Comparison of ENCODE assay signal across 8 cellular contexts in genomic region chr17:48724241-48725004, GRCh38. TPM values are rescaled to one million over a fixed set of nuclear protein-coding genes. Genes with fewer than 3 reads are reported as not detected.
A peak's percentile ranks its signal among the peaks of the same experiment; 100 is the strongest.
DNase-seq lines count a peak whose midpoint lies in the region; ATAC-seq and TF ChIP-seq lines count a peak whose summit lies in the region.

No MANE protein-coding gene starts in this region.

- H3K27me3 ChIP-seq in BLaER1 treated with 17β-estradiol and CSF1 and Interleukin-3, amounts not matched to agents 10 nM and 100 nM, result peaks cover 100% of the 10 kb centered on the region in 11 experiments
- no peaks in the 10 kb centered on the region for H3K27me3 ChIP-seq in OCI-LY1 (ENCODE audit: insufficient read depth, low read length)

- H3K27ac Mint-ChIP-seq in naive thymus-derived CD8-positive, alpha-beta T cell, result peak overlapping the region in 1 of 10 donors; percentile 48

- H3K36me3 ChIP-seq in BLaER1 treated with 17β-estradiol and CSF1 and Interleukin-3, amounts not matched to agents 10 nM and 100 nM, result no peaks in the 10 kb centered on the region
- H3K36me3 ChIP-seq in OCI-LY1 (ENCODE audit: insufficient read depth, low read length), result no peaks in the 10 kb centered on the region

- ATAC-seq in HG02610 (IDR thresholded peaks at IDR 0.05; ENCODE audit: unreplicated experiment) (peak; percentile 46), GM21447 (IDR thresholded peaks at IDR 0.05; ENCODE audit: unreplicated experiment) (no peak)
- ATAC-seq in naive thymus-derived CD8-positive, alpha-beta T cell, result peak; percentile 75 to 77

- H2AFZ ChIP-seq in OCI-LY1 (ENCODE audit: low read length), result no peak overlapping the region

- H3K27ac ChIP-seq in BLaER1 treated with 17β-estradiol and CSF1 and Interleukin-3, amounts not matched to agents 10 nM and 100 nM, result no peak overlapping the region
- H3K27ac ChIP-seq in OCI-LY1 (ENCODE audit: low read depth, low read length, poor library complexity, severe bottlenecking), result no peak overlapping the region

- H3K27me3 Mint-ChIP-seq in naive thymus-derived CD8-positive, alpha-beta T cell, result peaks cover 54 to 98% (median 77%) of the 10 kb centered on the region in 5 donors

- H4K20me1 ChIP-seq in BLaER1 treated with 17β-estradiol and CSF1 and Interleukin-3, amounts not matched to agents 10 nM and 100 nM, result peaks cover 0 to 99% (median 89%) of the 10 kb centered on the region in 11 experiments; a peak in 18 of 22 replicates
- H4K20me1 ChIP-seq in OCI-LY1 (ENCODE audit: insufficient read depth, low read length), result no peaks in the 10 kb centered on the region

- POLR2A ChIA-PET in naive thymus-derived CD8-positive, alpha-beta T cell (lab: Charles Lee), result interaction anchor here (0.5 to 1.6 kb wide), 4 partner anchors 8 to 551 kb away, joined by 3 read pairs; no protein-coding TSS in a partner anchor

- H3K36me3 Mint-ChIP-seq in naive thymus-derived CD8-positive, alpha-beta T cell, result peaks cover 0 to 18% (median 12%) of the 10 kb centered on the region in 3 donors

- DNase-seq in activated CD8-positive, alpha-beta memory T cell treated with anti-CD3 and anti-CD28 coated beads, Interleukin-2, amount 50 U/mL, for 48 hours, result peak; percentile 87
- peak; percentile 22 for DNase-seq in epithelial cell of proximal tubule (ENCODE audit: low read depth)
- DNase-seq in naive thymus-derived CD8-positive, alpha-beta T cell, result peak; percentile 54 to 89 (median 68)
- peak; percentile 23 to 69 for DNase-seq in stimulated activated CD8-positive, alpha-beta memory T cell treated with anti-CD3 and anti-CD28 coated beads, Interleukin-7, amount 100 ng/mL, for 48 hours (ENCODE audit: extremely low read depth in 1 of 2, low read depth in 1 of 2)

- H3K9ac ChIP-seq in BLaER1 treated with 17β-estradiol and CSF1 and Interleukin-3, amounts not matched to agents 10 nM and 100 nM, result no peak overlapping the region
- no peak overlapping the region for H3K9ac ChIP-seq in OCI-LY1 (ENCODE audit: low read length)

- no peaks in the 10 kb centered on the region for H3F3A ChIP-seq in OCI-LY1 (ENCODE audit: insufficient read depth, low read length)

- TF ChIP-seq CTCF in OCI-LY1 (IDR thresholded peaks at IDR 0.05; ENCODE audit: low read length) (peak; percentile 73), epithelial cell of proximal tubule (conservative IDR thresholded peaks at IDR 0.05; ENCODE audit: low read depth, low read length) (peak; percentile 78)

- peaks cover 0 to 36% (median 2%) of the 10 kb centered on the region in 10 experiments; a peak in 8 of 20 replicates for H3K4me1 ChIP-seq in BLaER1 treated with 17β-estradiol and CSF1 and Interleukin-3, amounts not matched to agents 10 nM and 100 nM
- H3K4me1 ChIP-seq in OCI-LY1 (ENCODE audit: insufficient read depth, low read length, severe bottlenecking), result no peaks in the 10 kb centered on the region

- H3K4me2 ChIP-seq in BLaER1 treated with 17β-estradiol and CSF1 and Interleukin-3, amounts not matched to agents 10 nM and 100 nM, result peak overlapping the region in 6 of 11 experiments; percentile 10 to 43 (median 18); a peak in 6 of 22 replicates
- no peak overlapping the region for H3K4me2 ChIP-seq in OCI-LY1 (ENCODE audit: low read length)

- H3K4me3 Mint-ChIP-seq in naive thymus-derived CD8-positive, alpha-beta T cell, result peak overlapping the region; percentile 49 to 82 (median 76)

- H3K9me3 ChIP-seq in BLaER1 treated with 17β-estradiol and CSF1 and Interleukin-3, amounts not matched to agents 10 nM and 100 nM (replicated peaks in 1 of 11), result peaks cover 0 to 15% (median 7%) of the 10 kb centered on the region in 11 experiments; a peak in 16 of 22 replicates
- no peaks in the 10 kb centered on the region for H3K9me3 ChIP-seq in OCI-LY1 (ENCODE audit: low read length)

- H3K9me3 Mint-ChIP-seq in naive thymus-derived CD8-positive, alpha-beta T cell, result peaks cover 0 to 7% (median 0%) of the 10 kb centered on the region in 9 donors

- H3K4me1 Mint-ChIP-seq in naive thymus-derived CD8-positive, alpha-beta T cell, result peaks cover 26 to 51% (median 41%) of the 10 kb centered on the region in 4 donors

- no peaks in the 10 kb centered on the region for H3K9me2 ChIP-seq in OCI-LY1 (ENCODE audit: low read depth, low read length)

- no peak overlapping the region for H3K4me3 ChIP-seq in BLaER1 treated with 17β-estradiol and CSF1 and Interleukin-3, amounts not matched to agents 10 nM and 100 nM
- H3K4me3 ChIP-seq in OCI-LY1 (ENCODE audit: low read depth, low read length, poor library complexity, severe bottlenecking) (no peak overlapping the region), epithelial cell of proximal tubule (ENCODE audit: low read depth, low read length) (peak overlapping the region; percentile 0)

- H3K79me2 ChIP-seq in OCI-LY1 (ENCODE audit: insufficient read depth, low read length), result no peaks in the 10 kb centered on the region

RNA-seq across cellular contexts. Expression of gene PRAC2, which starts 1.4 kb away (rescaled TPM):
- not detected in 2 replicates for total RNA-seq in epithelial cell of proximal tubule
- total RNA-seq in naive thymus-derived CD8-positive, alpha-beta T cell, result not detected
- polyA plus RNA-seq in naive thymus-derived CD8-positive, alpha-beta T cell, result not detected

RNA-seq across cellular contexts. Expression of gene PRAC1, which starts 2.1 kb away (rescaled TPM):
- total RNA-seq in epithelial cell of proximal tubule, result not detected in 2 replicates
- total RNA-seq in naive thymus-derived CD8-positive, alpha-beta T cell, result not detected
- polyA plus RNA-seq in naive thymus-derived CD8-positive, alpha-beta T cell, result not detected

RNA-seq across cellular contexts. Expression of gene HOXB13, which starts 4.1 kb away (rescaled TPM):
- not detected in 2 replicates for total RNA-seq in epithelial cell of proximal tubule
- total RNA-seq in naive thymus-derived CD8-positive, alpha-beta T cell, result not detected
- polyA plus RNA-seq in naive thymus-derived CD8-positive, alpha-beta T cell, result not detected

Comparison
In these comparisons a context has a peak if more than half of its experiments do, and no peak if none do; other contexts are left out.
1. DNase-seq: peak in every context shown above with its lines; median percentile 87 in activated CD8-positive, alpha-beta memory T cell treated with anti-CD3 and anti-CD28 coated beads, Interleukin-2, amount 50 U/mL, for 48 hours; 68 in naive thymus-derived CD8-positive, alpha-beta T cell; 46 in stimulated activated CD8-positive, alpha-beta memory T cell treated with anti-CD3 and anti-CD28 coated beads, Interleukin-7, amount 100 ng/mL, for 48 hours; 22 in epithelial cell of proximal tubule.